8 cellular contexts compared by ENCODE assay signal in genomic region chr6:13485303-13485702, GRCh38. TPM values are rescaled to one million over a fixed set of nuclear protein-coding genes. Genes with fewer than 3 reads are reported as not detected.
DNase-seq lines count a peak whose midpoint lies in the region; ATAC-seq, FAIRE-seq and TF ChIP-seq lines count a peak whose summit lies in the region.

No MANE protein-coding gene starts in this region.

- no peaks in the 10 kb centered on the region for H3K9me3 Mint-ChIP-seq in CD4-positive, alpha-beta T cell
- no peaks in the 10 kb centered on the region for H3K9me3 Mint-ChIP-seq in effector memory CD8-positive, alpha-beta T cell
- H3K9me3 Mint-ChIP-seq in neural progenitor cell: no peaks in the 10 kb centered on the region

- no peaks in the 10 kb centered on the region for H4K20me1 ChIP-seq in neural progenitor cell (ENCODE audit: low read depth)

- intact Hi-C loops in CD4-positive, alpha-beta T cell (cut with DNase I, micrococcal nuclease): loop anchor here (5.0 kb wide), 3 partner anchors 148 to 632 kb away; partner anchors contain the start of gene CD83 (in 1 of the 2)
- intact Hi-C loops in pancreas (cut with DNase I): no loop called here

- peak overlapping the region; percentile 86 for H3K4me3 ChIP-seq in NB4 (ENCODE audit: low read depth, low read length)
- H3K4me3 ChIP-seq in neural progenitor cell: peak overlapping the region; percentile 66
- H3K4me3 ChIP-seq in pancreas: peak overlapping the region in 1 of 4 donors; percentile 76

- H3K79me2 ChIP-seq in neural progenitor cell (ENCODE audit: low read depth): peaks cover 4% of the 10 kb centered on the region

- DNase-seq in CD4-positive, alpha-beta T cell: no peak
- DNase-seq in NB4 (ENCODE audit: low read depth) (no peak), neural progenitor cell (ENCODE audit: low spot score) (no peak), pancreas (no peak), NCI-H69 (lab: John Stamatoyannopoulos, UW) (no peak)
- no peak for DNase-seq in effector memory CD8-positive, alpha-beta T cell
- DNase-seq in stimulated activated CD4-positive, alpha-beta T cell treated with anti-CD3 and anti-CD28 coated beads, Interleukin-4, amount 100 ng/mL, for 4 hours: no peak

- no peak overlapping the region for H3K9ac ChIP-seq in neural progenitor cell

- peak overlapping the region; percentile 88 for H3K4me2 ChIP-seq in neural progenitor cell

- H3K27ac ChIP-seq in CD4-positive, alpha-beta T cell (ENCODE audit: low read depth, low read length): no peak overlapping the region
- no peak overlapping the region for H3K27ac ChIP-seq in neural progenitor cell
- H3K27ac ChIP-seq in pancreas: no peak overlapping the region

- peak overlapping the region; percentile 84 for H3K4me3 Mint-ChIP-seq in CD4-positive, alpha-beta T cell
- H3K4me3 Mint-ChIP-seq in effector memory CD8-positive, alpha-beta T cell: peak overlapping the region; percentile 93 to 95
- H3K4me3 Mint-ChIP-seq in neural progenitor cell: peak overlapping the region; percentile 97

- CTCF ChIA-PET in CD4-positive, alpha-beta T cell (lab: Charles Lee): interaction anchor here (1.4 kb wide), 1 partner anchor 89 kb away, joined by 3 read pairs; the partner anchor contains the start of gene SIRT5

- POLR2A ChIA-PET in CD4-positive, alpha-beta T cell (lab: Charles Lee): interaction anchor here (1.3 kb wide), 1 partner anchor 89 kb away, joined by 7 read pairs; the partner anchor contains the start of gene SIRT5

- no peaks in the 10 kb centered on the region for H3K9me3 ChIP-seq in CD4-positive, alpha-beta T cell (ENCODE audit: control insufficient read depth, low read length)
- H3K9me3 ChIP-seq in neural progenitor cell (ENCODE audit: low read depth) (no peaks in the 10 kb centered on the region), pancreas (no peaks in the 10 kb centered on the region)

- no peak overlapping the region for H3K27ac Mint-ChIP-seq in CD4-positive, alpha-beta T cell
- H3K27ac Mint-ChIP-seq in effector memory CD8-positive, alpha-beta T cell: peak overlapping the region in 1 of 2 donors; percentile 87
- H3K27ac Mint-ChIP-seq in neural progenitor cell: no peak overlapping the region

- peaks cover 32% of the 10 kb centered on the region for H3F3A ChIP-seq in neural progenitor cell (ENCODE audit: low read depth)

- H3K4me1 ChIP-seq in neural progenitor cell (peaks cover 9% of the 10 kb centered on the region), pancreas (peaks cover 0 to 4% (median 0%) of the 10 kb centered on the region in 3 donors)

- peaks cover 17% of the 10 kb centered on the region for H3K27me3 Mint-ChIP-seq in CD4-positive, alpha-beta T cell
- H3K27me3 Mint-ChIP-seq in effector memory CD8-positive, alpha-beta T cell: peaks cover 0 to 22% of the 10 kb centered on the region in 2 donors
- H3K27me3 Mint-ChIP-seq in neural progenitor cell (ENCODE audit: insufficient read depth, low read depth): peaks cover 24% of the 10 kb centered on the region

- FAIRE-seq in pancreas (lab: Jason Lieb, UNC): no peak

- TF ChIP-seq CTCF in CD4-positive, alpha-beta T cell (IDR thresholded peaks at IDR 0.05): no peak
- TF ChIP-seq CTCF in NB4 (IDR thresholded peaks at IDR 0.05; ENCODE audit: low read depth, low read length): no peak
- TF ChIP-seq CTCF in neural progenitor cell (IDR thresholded peaks at IDR 0.05): no peak
- TF ChIP-seq CTCF in pancreas (IDR thresholded peaks at IDR 0.05): no peak

- peaks cover 29% of the 10 kb centered on the region for H3K4me1 Mint-ChIP-seq in CD4-positive, alpha-beta T cell (ENCODE audit: low read depth)
- H3K4me1 Mint-ChIP-seq in effector memory CD8-positive, alpha-beta T cell (ENCODE audit: low read depth in 2 of 2): peaks cover 32 to 41% of the 10 kb centered on the region in 2 donors
- peaks cover 20% of the 10 kb centered on the region for H3K4me1 Mint-ChIP-seq in neural progenitor cell

- H3K36me3 Mint-ChIP-seq in CD4-positive, alpha-beta T cell (ENCODE audit: low read depth): no peaks in the 10 kb centered on the region
- no peaks in the 10 kb centered on the region for H3K36me3 Mint-ChIP-seq in effector memory CD8-positive, alpha-beta T cell (ENCODE audit: insufficient read depth)
- no peaks in the 10 kb centered on the region for H3K36me3 Mint-ChIP-seq in neural progenitor cell

- H2AFZ ChIP-seq in neural progenitor cell (replicated peaks): peak overlapping the region; percentile 39

- H3K27me3 ChIP-seq in CD4-positive, alpha-beta T cell (ENCODE audit: control insufficient read depth, insufficient read depth, low read length): peaks cover 5% of the 10 kb centered on the region
- H3K27me3 ChIP-seq in neural progenitor cell (peaks cover 66% of the 10 kb centered on the region), pancreas (no peaks in the 10 kb centered on the region)

- no peak for ATAC-seq in CD4-positive, alpha-beta T cell (ENCODE audit: poor library complexity)
- ATAC-seq in effector memory CD8-positive, alpha-beta T cell (replicated peaks): no peak
- ATAC-seq in pancreas (no peak), GM19324 (IDR thresholded peaks at IDR 0.05; ENCODE audit: low FRiP score, unreplicated experiment) (no peak)

- no peak for TF ChIP-seq POLR2A in NB4 (IDR thresholded peaks at IDR 0.05; ENCODE audit: extremely low read depth, insufficient read length)

- 84 to 86% methylated on average over 4 of the region's 4 CpGs for WGBS in pancreas, 2 donors

- no peaks in the 10 kb centered on the region for H3K36me3 ChIP-seq in neural progenitor cell
- no peaks in the 10 kb centered on the region for H3K36me3 ChIP-seq in pancreas

RNA-seq across cellular contexts. Expression of gene GFOD1, which starts 2.1 kb away (rescaled TPM):
- total RNA-seq in CD4-positive, alpha-beta T cell: 1 to 10 TPM; 1.3 to 2.0 TPM
- total RNA-seq in neural progenitor cell (ENCODE audit: low replicate concordance): 1.8 and 2.1 TPM in 2 replicates
- 1 to 10 TPM; 1.5 to 2.7 (median 2.1) TPM for total RNA-seq in pancreas
- 1 to 10 TPM; 1.4 to 2.2 TPM for polyA plus RNA-seq in pancreas

Comparison
In these comparisons a context has a peak if more than half of its experiments do, and no peak if none do; other contexts are left out.
1. intact Hi-C loops: an anchor here in CD4-positive, alpha-beta T cell (5.0 kb wide); none called in pancreas.